14 cellular contexts compared by ENCODE assay signal in the genomic region with DNA sequence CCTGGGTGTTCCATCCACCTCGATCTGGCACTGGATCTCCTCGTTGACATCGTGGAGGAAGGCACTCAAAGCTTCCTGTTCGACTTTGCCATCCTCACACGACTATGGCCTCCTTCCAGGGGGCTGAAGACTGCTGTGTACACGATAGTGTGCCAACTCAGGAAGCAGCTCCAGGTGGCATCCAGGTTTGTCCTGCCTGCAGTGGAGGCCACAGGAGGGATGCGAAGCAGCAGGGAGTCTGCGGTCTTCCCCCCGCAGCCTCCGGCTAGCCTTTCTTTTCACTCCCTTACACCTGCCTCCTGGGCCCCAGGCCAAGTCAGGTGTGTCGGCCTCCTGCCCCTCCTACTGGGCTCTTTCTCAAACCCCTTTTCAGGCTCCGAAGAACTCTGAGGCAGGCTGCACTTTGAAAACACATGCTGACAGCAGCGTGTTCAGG. TPM values are rescaled to one million over a fixed set of nuclear protein-coding genes. Genes with fewer than 3 reads are reported as not detected.
DNase-seq lines count a peak whose midpoint lies in the region; ATAC-seq, FAIRE-seq and TF ChIP-seq lines count a peak whose summit lies in the region.
"Had no signal": no experiment of that assay in that cellular context is flagged by ENCODE, and none has a peak within 500 bp of the region (broad histone marks: within the 10 kb centered on the region; RNA-seq: fewer than 3 reads in every experiment).

No MANE protein-coding gene starts in this region.

- no peak for FAIRE-seq in frontal cortex (lab: Jason Lieb, UNC)
- FAIRE-seq: endometrium had no signal

- peak; percentile 74 for TF ChIP-seq EP300 in Ishikawa (IDR thresholded peaks at IDR 0.05; ENCODE audit: borderline replicate concordance)

- peak overlapping the region; percentile 31 for H3K27ac ChIP-seq in C4-2B

- ATAC-seq in left lobe of liver: peak; percentile 10

- TF ChIP-seq RAD21 in Ishikawa (IDR thresholded peaks at IDR 0.05; ENCODE audit: low read depth): no peak

- TF ChIP-seq CTCF in C4-2B (conservative IDR thresholded peaks at IDR 0.05): no peak

- DNase-seq in NCI-H2171 treated with DMSO at 0.1 percent for 48 hours (lab: John Stamatoyannopoulos, UW): peak; percentile 82
- peak; percentile 39 for DNase-seq in left lobe of liver (ENCODE audit: low spot score)
- no peak for DNase-seq in activated CD4-positive, alpha-beta T cell treated with anti-CD3 and anti-CD28 coated beads, Interleukin-2, amount 50 U/mL, for 48 hours
- DNase-seq in SKM-1 treated with dmso at 0.1 percent for 144 hours (lab: John Stamatoyannopoulos, UW; ENCODE audit: unreplicated experiment): no peak
- no peak for DNase-seq in KG1 (lab: John Stamatoyannopoulos, UW)
- no peak for DNase-seq in frontal cortex (ENCODE audit: low spot score in 2 of 2)
- DNase-seq: activated CD4-positive, alpha-beta T cell treated with anti-CD3 and anti-CD28 coated beads, Interleukin-2, amount 10 ng/mL, durations not matched to agents 7 days and 5 days; CD8-positive, alpha-beta memory T cell; HFFc6; stimulated activated CD4-positive, alpha-beta T cell treated with anti-CD3 and anti-CD28 coated beads, Interleukin-4, amount 100 ng/mL, for 4 hours; T-helper 9 cell had no signal

TF ChIP-seq in Ishikawa, 13 proteins besides CTCF, POLR2A, EP300 and RAD21:
- TF ChIP-seq, protein P1, sequence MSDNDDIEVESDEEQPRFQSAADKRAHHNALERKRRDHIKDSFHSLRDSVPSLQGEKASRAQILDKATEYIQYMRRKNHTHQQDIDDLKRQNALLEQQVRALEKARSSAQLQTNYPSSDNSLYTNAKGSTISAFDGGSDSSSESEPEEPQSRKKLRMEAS (IDR thresholded peaks at IDR 0.05): peak; percentile 52; the same call in 1 of the 2 replicates
- peak; percentile 31; the same call in 1 of the 2 replicates for TF ChIP-seq YY1 (IDR thresholded peaks at IDR 0.05; ENCODE audit: low read depth)
- no peak for TF ChIP-seq FOXM1 (IDR thresholded peaks at IDR 0.05; ENCODE audit: borderline replicate concordance, low read depth)
- no peak for TF ChIP-seq TAF1 (IDR thresholded peaks at IDR 0.05; ENCODE audit: low read depth)
- no peak for TF ChIP-seq EGR1 (IDR thresholded peaks at IDR 0.05)
- TF ChIP-seq, protein P2, sequence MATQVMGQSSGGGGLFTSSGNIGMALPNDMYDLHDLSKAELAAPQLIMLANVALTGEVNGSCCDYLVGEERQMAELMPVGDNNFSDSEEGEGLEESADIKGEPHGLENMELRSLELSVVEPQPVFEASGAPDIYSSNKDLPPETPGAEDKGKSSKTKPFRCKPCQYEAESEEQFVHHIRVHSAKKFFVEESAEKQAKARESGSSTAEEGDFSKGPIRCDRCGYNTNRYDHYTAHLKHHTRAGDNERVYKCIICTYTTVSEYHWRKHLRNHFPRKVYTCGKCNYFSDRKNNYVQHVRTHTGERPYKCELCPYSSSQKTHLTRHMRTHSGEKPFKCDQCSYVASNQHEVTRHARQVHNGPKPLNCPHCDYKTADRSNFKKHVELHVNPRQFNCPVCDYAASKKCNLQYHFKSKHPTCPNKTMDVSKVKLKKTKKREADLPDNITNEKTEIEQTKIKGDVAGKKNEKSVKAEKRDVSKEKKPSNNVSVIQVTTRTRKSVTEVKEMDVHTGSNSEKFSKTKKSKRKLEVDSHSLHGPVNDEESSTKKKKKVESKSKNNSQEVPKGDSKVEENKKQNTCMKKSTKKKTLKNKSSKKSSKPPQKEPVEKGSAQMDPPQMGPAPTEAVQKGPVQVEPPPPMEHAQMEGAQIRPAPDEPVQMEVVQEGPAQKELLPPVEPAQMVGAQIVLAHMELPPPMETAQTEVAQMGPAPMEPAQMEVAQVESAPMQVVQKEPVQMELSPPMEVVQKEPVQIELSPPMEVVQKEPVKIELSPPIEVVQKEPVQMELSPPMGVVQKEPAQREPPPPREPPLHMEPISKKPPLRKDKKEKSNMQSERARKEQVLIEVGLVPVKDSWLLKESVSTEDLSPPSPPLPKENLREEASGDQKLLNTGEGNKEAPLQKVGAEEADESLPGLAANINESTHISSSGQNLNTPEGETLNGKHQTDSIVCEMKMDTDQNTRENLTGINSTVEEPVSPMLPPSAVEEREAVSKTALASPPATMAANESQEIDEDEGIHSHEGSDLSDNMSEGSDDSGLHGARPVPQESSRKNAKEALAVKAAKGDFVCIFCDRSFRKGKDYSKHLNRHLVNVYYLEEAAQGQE (IDR thresholded peaks at IDR 0.05; ENCODE audit: low read depth): no peak
- peak; percentile 60; the same call in 1 of the 2 replicates for TF ChIP-seq ZBTB7A (IDR thresholded peaks at IDR 0.05; ENCODE audit: low read depth)
- TF ChIP-seq NFIC (IDR thresholded peaks at IDR 0.05): peak; percentile 90
- TF ChIP-seq TEAD4 (IDR thresholded peaks at IDR 0.05): peak; percentile 33
- TF ChIP-seq, protein P3, sequence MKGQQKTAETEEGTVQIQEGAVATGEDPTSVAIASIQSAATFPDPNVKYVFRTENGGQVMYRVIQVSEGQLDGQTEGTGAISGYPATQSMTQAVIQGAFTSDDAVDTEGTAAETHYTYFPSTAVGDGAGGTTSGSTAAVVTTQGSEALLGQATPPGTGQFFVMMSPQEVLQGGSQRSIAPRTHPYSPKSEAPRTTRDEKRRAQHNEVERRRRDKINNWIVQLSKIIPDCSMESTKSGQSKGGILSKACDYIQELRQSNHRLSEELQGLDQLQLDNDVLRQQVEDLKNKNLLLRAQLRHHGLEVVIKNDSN (IDR thresholded peaks at IDR 0.05): peak; percentile 59
- TF ChIP-seq TCF12 (IDR thresholded peaks at IDR 0.05; ENCODE audit: low read depth): peak; percentile 89

RNA-seq across cellular contexts. Expression of gene SYNM, which starts 32.2 kb away (rescaled TPM):
- 3.8 TPM for total RNA-seq in left lobe of liver
- 9.0 TPM for total RNA-seq in frontal cortex

Comparison
In these comparisons a context has a peak if more than half of its experiments do, and no peak if none do; other contexts are left out.
1. DNase-seq: peak in NCI-H2171 treated with DMSO at 0.1 percent for 48 hours (single experiment) and left lobe of liver (single experiment); none in activated CD4-positive, alpha-beta T cell treated with anti-CD3 and anti-CD28 coated beads, Interleukin-2, amount 50 U/mL, for 48 hours (0 of 2), SKM-1 treated with dmso at 0.1 percent for 144 hours (single experiment), KG1 (single experiment) and frontal cortex (0 of 2).